In the genomic region with DNA sequence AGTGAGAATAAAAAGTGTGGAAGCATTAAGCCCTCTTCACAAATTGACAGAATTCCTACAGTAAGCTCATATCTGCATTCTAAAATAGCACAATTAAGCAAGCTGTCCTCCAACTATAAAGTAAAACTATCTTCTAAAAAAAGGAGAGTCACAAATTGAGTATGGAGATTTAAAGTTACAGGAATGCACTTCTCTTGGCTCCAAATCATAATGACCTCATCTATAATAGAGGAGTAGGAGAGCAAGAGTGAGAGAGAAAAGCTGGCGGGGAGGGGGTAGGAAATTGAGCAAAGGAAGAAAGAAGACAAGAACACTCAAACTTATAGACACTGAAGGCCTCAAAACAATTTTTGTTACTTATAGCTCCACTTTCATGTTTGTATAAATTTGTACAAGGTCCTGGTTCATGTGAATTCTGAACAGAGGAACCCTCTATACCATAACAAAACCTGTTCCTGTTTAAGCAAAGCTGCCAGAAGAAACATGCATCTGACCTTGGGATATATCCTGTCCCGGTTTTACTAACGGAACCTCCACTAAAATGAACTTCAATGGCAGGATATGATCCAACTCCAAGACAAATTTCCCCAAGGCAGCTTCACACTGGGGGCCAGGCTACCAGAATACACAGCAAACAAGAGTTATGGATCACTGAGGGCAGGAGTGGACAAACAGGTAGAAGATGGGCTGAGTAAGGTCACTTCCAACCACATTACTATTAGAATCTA, we compare ENCODE assay signal across 20 cellular contexts. TPM values are rescaled to one million over a fixed set of nuclear protein-coding genes. Genes with fewer than 3 reads are reported as not detected.
DNase-seq lines count a peak whose midpoint lies in the region; ATAC-seq, FAIRE-seq and TF ChIP-seq lines count a peak whose summit lies in the region.
"Had no signal": no experiment of that assay in that cellular context is flagged by ENCODE, and none has a peak within 500 bp of the region (broad histone marks: within the 10 kb centered on the region; RNA-seq: fewer than 3 reads in every experiment).

No MANE protein-coding gene starts in this region.

- in situ Hi-C loops in mammary epithelial cell (cut with MboI; ENCODE audit: low sequenced_read_pairs in 2 of 2): no loop called here

- H2AFZ ChIP-seq in mammary epithelial cell (ENCODE audit: low read depth, low read length): no peak overlapping the region
- H2AFZ ChIP-seq in astrocyte (ENCODE audit: low read depth, low read length): no peak overlapping the region

- ATAC-seq in stimulated activated effector memory CD8-positive, alpha-beta T cell treated with anti-CD3 and anti-CD28 coated beads, Interleukin-12 subunit alpha, Interleukin-12 subunit beta, amount 100 ng/mL, for 72 hours: no peak
- ATAC-seq in GM21423 (IDR thresholded peaks at IDR 0.05; ENCODE audit: unreplicated experiment) (no peak), GM19035 (IDR thresholded peaks at IDR 0.05; ENCODE audit: unreplicated experiment) (no peak)
- ATAC-seq: CD8-positive, alpha-beta T cell; gastroesophageal sphincter; natural killer cell treated with Interleukin-12 subunit alpha and Interleukin-12 subunit beta and Interleukin-15 and Interleukin-18, amount 100 ng/mL, for 72 hours had no signal

- H4K20me1 ChIP-seq in mammary epithelial cell (ENCODE audit: insufficient read depth, low read length): no peaks in the 10 kb centered on the region
- H4K20me1 ChIP-seq in astrocyte (ENCODE audit: insufficient read depth, low read length): peaks cover 5% of the 10 kb centered on the region

- H3K27me3 ChIP-seq in mammary epithelial cell (ENCODE audit: insufficient read depth, low read length): no peaks in the 10 kb centered on the region
- H3K27me3 ChIP-seq in astrocyte (ENCODE audit: insufficient read depth, low read length): no peaks in the 10 kb centered on the region
- H3K27me3 ChIP-seq: cardiac muscle cell, gastroesophageal sphincter had no signal

- peaks cover 6% of the 10 kb centered on the region for H3K4me1 ChIP-seq in mammary epithelial cell (ENCODE audit: insufficient read depth, low read length)
- H3K4me1 ChIP-seq in astrocyte (ENCODE audit: insufficient read depth, low read length): no peaks in the 10 kb centered on the region
- H3K4me1 ChIP-seq: gastroesophageal sphincter had no signal

- TF ChIP-seq CTCF in MCF 10A (IDR thresholded peaks at IDR 0.05; ENCODE audit: unreplicated experiment) (no peak), mammary epithelial cell (conservative IDR thresholded peaks at IDR 0.05 in 1 of 2, IDR thresholded peaks at IDR 0.05 in 1 of 2; ENCODE audit: extremely low read depth in 1 of 2, insufficient read depth in 1 of 2, low read depth in 1 of 2, low read length in 2 of 2) (no peak), astrocyte (IDR thresholded peaks at IDR 0.05; ENCODE audit: insufficient read depth, low read depth, low read length) (no peak)

- 98% methylated on average over 3 of the region's 3 CpGs for WGBS in mammary epithelial cell (ENCODE audit: low coverage, missing lambda C conversion rate)

- intact Hi-C loops in MCF 10A (cut with micrococcal nuclease) (no loop called here), mammary epithelial cell (cut with micrococcal nuclease) (no loop called here)

- H3K36me3 ChIP-seq in mammary epithelial cell (ENCODE audit: insufficient read depth, low read length): no peaks in the 10 kb centered on the region
- no peaks in the 10 kb centered on the region for H3K36me3 ChIP-seq in astrocyte (ENCODE audit: insufficient read depth, low read length)
- H3K36me3 ChIP-seq: cardiac muscle cell, gastroesophageal sphincter, HAP-1 had no signal

- no peak for FAIRE-seq in astrocyte (lab: Jason Lieb, UNC)
- FAIRE-seq: GM12891 had no signal

- H3K27me3 Mint-ChIP-seq in MCF 10A (ENCODE audit: insufficient read depth, unreplicated experiment) (no peaks in the 10 kb centered on the region), astrocyte (ENCODE audit: low read depth, unreplicated experiment) (no peaks in the 10 kb centered on the region)
- H3K27me3 Mint-ChIP-seq: activated CD4-positive, alpha-beta T cell treated with anti-CD3 and anti-CD28 coated beads, Interleukin-2, amount 10 ng/mL, durations not matched to agents 24 days and 14 days; activated naive CD8-positive, alpha-beta T cell had no signal

- peaks cover 46% of the 10 kb centered on the region for H3K4me1 Mint-ChIP-seq in MCF 10A (ENCODE audit: insufficient read depth, unreplicated experiment)
- H3K4me1 Mint-ChIP-seq in astrocyte (ENCODE audit: low read depth, unreplicated experiment): peaks cover 38% of the 10 kb centered on the region
- no peaks in the 10 kb centered on the region for H3K4me1 Mint-ChIP-seq in stimulated activated effector memory CD8-positive, alpha-beta T cell treated with anti-CD3 and anti-CD28 coated beads, Interleukin-12 subunit alpha, Interleukin-12 subunit beta, amount 100 ng/mL, for 72 hours

- no peak overlapping the region for H3K9ac ChIP-seq in mammary epithelial cell (ENCODE audit: insufficient read depth, low read length)
- H3K9ac ChIP-seq in astrocyte (ENCODE audit: low read length): no peak overlapping the region

- dilution Hi-C loops in mammary epithelial cell (cut with HindIII; ENCODE audit: low sequenced_read_pairs): no loop called here

- H3K9me3 ChIP-seq in mammary epithelial cell (replicated peaks; ENCODE audit: insufficient read depth, low read length) (no peaks in the 10 kb centered on the region), astrocyte (ENCODE audit: insufficient read depth, low read depth, low read length) (no peaks in the 10 kb centered on the region)
- H3K9me3 ChIP-seq: gastroesophageal sphincter, HAP-1 had no signal

- DNase-seq in MCF 10A (ENCODE audit: unreplicated experiment): no peak
- DNase-seq in mammary epithelial cell: no peak
- peak; percentile 65 for DNase-seq in astrocyte (ENCODE audit: low read depth)
- peak; percentile 92 for DNase-seq in glomerular endothelial cell (ENCODE audit: extremely low read depth, low read depth, low spot score)
- no peak for DNase-seq in stimulated activated effector memory CD8-positive, alpha-beta T cell treated with anti-CD3 and anti-CD28 coated beads, Interleukin-12 subunit alpha, Interleukin-12 subunit beta, amount 100 ng/mL, for 72 hours (ENCODE audit: low spot score in 2 of 2)
- no peak for DNase-seq in NCI-H748 treated with DMSO at 0.1 percent for 48 hours (lab: John Stamatoyannopoulos, UW)
- DNase-seq: activated CD4-positive, alpha-beta T cell treated with anti-CD3 and anti-CD28 coated beads, Interleukin-2, amount 10 ng/mL, durations not matched to agents 24 days and 14 days; CD8-positive, alpha-beta T cell; effector memory CD4-positive, alpha-beta T cell; MM.1S; NCI-H1694 treated with DMSO at 0.1 percent for 48 hours; NCI-H510A treated with DMSO at 0.1 percent for 48 hours had no signal

- POLR2A ChIA-PET in MCF 10A (lab: Yijun Ruan, JAX): interaction anchor here (1.3 to 2.4 kb wide), 4 partner anchors 10 to 38 kb away, joined by 4 to 9 read pairs (median 6); no protein-coding TSS in a partner anchor

- H3K4me3 Mint-ChIP-seq in MCF 10A (ENCODE audit: unreplicated experiment) (no peak overlapping the region), astrocyte (ENCODE audit: unreplicated experiment) (no peak overlapping the region)
- no peak overlapping the region for H3K4me3 Mint-ChIP-seq in stimulated activated effector memory CD8-positive, alpha-beta T cell treated with anti-CD3 and anti-CD28 coated beads, Interleukin-12 subunit alpha, Interleukin-12 subunit beta, amount 100 ng/mL, for 72 hours
- H3K4me3 Mint-ChIP-seq: activated CD4-positive, alpha-beta T cell treated with anti-CD3 and anti-CD28 coated beads, Interleukin-2, amount 10 ng/mL, durations not matched to agents 24 days and 14 days; activated naive CD8-positive, alpha-beta T cell; CD8-positive, alpha-beta T cell; natural killer cell treated with Interleukin-12 subunit alpha and Interleukin-12 subunit beta and Interleukin-15 and Interleukin-18, amount 100 ng/mL, for 72 hours had no signal

- H3K9me3 Mint-ChIP-seq in MCF 10A (ENCODE audit: unreplicated experiment) (peaks cover 5% of the 10 kb centered on the region), astrocyte (ENCODE audit: unreplicated experiment) (no peaks in the 10 kb centered on the region)
- H3K9me3 Mint-ChIP-seq in stimulated activated effector memory CD8-positive, alpha-beta T cell treated with anti-CD3 and anti-CD28 coated beads, Interleukin-12 subunit alpha, Interleukin-12 subunit beta, amount 100 ng/mL, for 72 hours: no peaks in the 10 kb centered on the region
- H3K9me3 Mint-ChIP-seq: activated CD4-positive, alpha-beta T cell treated with anti-CD3 and anti-CD28 coated beads, Interleukin-2, amount 10 ng/mL, durations not matched to agents 24 days and 14 days; CD8-positive, alpha-beta T cell; natural killer cell treated with Interleukin-12 subunit alpha and Interleukin-12 subunit beta and Interleukin-15 and Interleukin-18, amount 100 ng/mL, for 72 hours had no signal

- no peak overlapping the region for H3K4me2 ChIP-seq in mammary epithelial cell (ENCODE audit: insufficient read depth, low read depth, low read length)
- H3K4me2 ChIP-seq in astrocyte (ENCODE audit: low read length): peak overlapping the region; percentile 21

- H3K79me2 ChIP-seq in mammary epithelial cell (ENCODE audit: insufficient read depth, low read length): peaks cover 84% of the 10 kb centered on the region
- peaks cover 34% of the 10 kb centered on the region for H3K79me2 ChIP-seq in astrocyte (ENCODE audit: insufficient read depth, low read length)

- H3K27ac Mint-ChIP-seq in MCF 10A (ENCODE audit: low read depth, unreplicated experiment) (peak overlapping the region; percentile 24), astrocyte (ENCODE audit: unreplicated experiment) (peak overlapping the region; percentile 34)
- peak overlapping the region; percentile 68 for H3K27ac Mint-ChIP-seq in stimulated activated effector memory CD8-positive, alpha-beta T cell treated with anti-CD3 and anti-CD28 coated beads, Interleukin-12 subunit alpha, Interleukin-12 subunit beta, amount 100 ng/mL, for 72 hours
- H3K27ac Mint-ChIP-seq: activated CD4-positive, alpha-beta T cell treated with anti-CD3 and anti-CD28 coated beads, Interleukin-2, amount 10 ng/mL, durations not matched to agents 24 days and 14 days; activated naive CD8-positive, alpha-beta T cell; CD8-positive, alpha-beta T cell; natural killer cell treated with Interleukin-12 subunit alpha and Interleukin-12 subunit beta and Interleukin-15 and Interleukin-18, amount 100 ng/mL, for 72 hours had no signal

- no TSS peak for BruUV-seq in MCF 10A (replicated peaks; lab: Mats Ljungman, UMichigan)
- no TSS peak for BruUV-seq in mammary epithelial cell (replicated peaks; lab: Mats Ljungman, UMichigan)

- CTCF ChIA-PET in MCF 10A (lab: Yijun Ruan, JAX): interaction anchor here (0.6 to 0.9 kb wide), 2 partner anchors 9 kb away, joined by 3 to 4 read pairs; no protein-coding TSS in a partner anchor
- CTCF ChIA-PET in mammary epithelial cell (lab: Charles Lee; ENCODE audit: low non-redundant PET): no interaction called here

- H3K27ac ChIP-seq in mammary epithelial cell (ENCODE audit: insufficient read depth, low read depth, low read length) (no peak overlapping the region), astrocyte (ENCODE audit: low read depth, low read length) (peak overlapping the region; percentile 2)
- H3K27ac ChIP-seq: cardiac muscle cell, gastroesophageal sphincter had no signal

- no peaks in the 10 kb centered on the region for H3K36me3 Mint-ChIP-seq in MCF 10A (ENCODE audit: insufficient read depth, unreplicated experiment)
- no peaks in the 10 kb centered on the region for H3K36me3 Mint-ChIP-seq in astrocyte (ENCODE audit: low read depth, unreplicated experiment)
- H3K36me3 Mint-ChIP-seq in stimulated activated effector memory CD8-positive, alpha-beta T cell treated with anti-CD3 and anti-CD28 coated beads, Interleukin-12 subunit alpha, Interleukin-12 subunit beta, amount 100 ng/mL, for 72 hours: no peaks in the 10 kb centered on the region
- H3K36me3 Mint-ChIP-seq: CD8-positive, alpha-beta T cell; natural killer cell treated with Interleukin-12 subunit alpha and Interleukin-12 subunit beta and Interleukin-15 and Interleukin-18, amount 100 ng/mL, for 72 hours had no signal

- H3K4me3 ChIP-seq in mammary epithelial cell (replicated peaks in 1 of 3; ENCODE audit: insufficient read depth in 1 of 3, low read depth in 2 of 3, low read length in 3 of 3): no peak overlapping the region
- no peak overlapping the region for H3K4me3 ChIP-seq in astrocyte (ENCODE audit: insufficient read depth, low read depth, low read length)
- H3K4me3 ChIP-seq: cardiac muscle cell, gastroesophageal sphincter, HAP-1 had no signal

RNA-seq across cellular contexts. Expression of a gene that starts 37.2 kb away (rescaled TPM):
- total RNA-seq in MCF 10A (2022): 40.3 and 62.4 TPM in 2 replicates
- total RNA-seq in mammary epithelial cell: 10 to 100 TPM; 23.5 to 35.3 TPM
- 30.8 TPM for polyA plus RNA-seq in mammary epithelial cell
- polyA minus RNA-seq in mammary epithelial cell: 67.2 TPM
- 43.0 and 52.5 TPM in 2 replicates for total RNA-seq in astrocyte
- total RNA-seq in glomerular endothelial cell: 34.1 and 47.1 TPM in 2 replicates

Comparison
In these comparisons a context has a peak if more than half of its experiments do, and no peak if none do; other contexts are left out.
1. DNase-seq: peak in astrocyte (single experiment) and glomerular endothelial cell (single experiment); none in MCF 10A (single experiment), mammary epithelial cell (single experiment), stimulated activated effector memory CD8-positive, alpha-beta T cell treated with anti-CD3 and anti-CD28 coated beads, Interleukin-12 subunit alpha, Interleukin-12 subunit beta, amount 100 ng/mL, for 72 hours (0 of 2) and NCI-H748 treated with DMSO at 0.1 percent for 48 hours (single experiment).
2. Peak in every context shown above with its lines, with median percentiles within 50 percentile points of each other: H3K27ac Mint-ChIP-seq.